Comparison of ENCODE assay signal across 16 cellular contexts in genomic region chr9:127390243-127390535, GRCh38.
"Had no signal": no experiment of that assay in that cellular context is flagged by ENCODE, and none has a peak within 500 bp of the region (broad histone marks: within the 10 kb centered on the region; RNA-seq: fewer than 3 reads in every experiment).

No MANE protein-coding gene starts in this region.

- H3K4me3 Mint-ChIP-seq: activated CD4-positive, alpha-beta memory T cell treated with anti-CD3 and anti-CD28 coated beads, Interleukin-2, amount 10 ng/mL, durations not matched to agents 7 days and 5 days; activated CD4-positive, alpha-beta T cell treated with anti-CD3 and anti-CD28 coated beads for 36 hours; activated naive CD8-positive, alpha-beta T cell treated with anti-CD3 and anti-CD28 coated beads for 36 hours; activated T-cell treated with anti-CD3 and anti-CD28 coated beads, Interleukin-2, amount 50 U/mL, for 4 hours; central memory CD8-positive, alpha-beta T cell had no signal

- H3K4me3 ChIP-seq: coronary artery, lower lobe of right lung, spleen had no signal

- FAIRE-seq: islet of Langerhans had no signal

- H3K27ac ChIP-seq: brain microvascular endothelial cell, coronary artery, lower lobe of right lung, spleen, WERI-Rb-1 had no signal

- H3K27ac Mint-ChIP-seq: activated CD4-positive, alpha-beta memory T cell treated with anti-CD3 and anti-CD28 coated beads, Interleukin-2, amount 10 ng/mL, durations not matched to agents 7 days and 5 days; activated CD4-positive, alpha-beta T cell treated with anti-CD3 and anti-CD28 coated beads for 36 hours; activated naive CD8-positive, alpha-beta T cell treated with anti-CD3 and anti-CD28 coated beads for 36 hours; stimulated activated naive CD8-positive, alpha-beta T cell treated with anti-CD3 and anti-CD28 coated beads, Interleukin-15, amount 100 ng/mL, for 72 hours had no signal

- ATAC-seq: activated CD4-positive, alpha-beta T cell treated with anti-CD3 and anti-CD28 coated beads for 36 hours; activated T-cell treated with anti-CD3 and anti-CD28 coated beads, Interleukin-2, amount 50 U/mL, for 4 hours; esophagus mucosa; lower lobe of right lung; sciatic nerve; stimulated activated naive CD8-positive, alpha-beta T cell treated with anti-CD3 and anti-CD28 coated beads, Interleukin-15, amount 100 ng/mL, for 72 hours had no signal

- H3K36me3 Mint-ChIP-seq: activated naive CD8-positive, alpha-beta T cell treated with anti-CD3 and anti-CD28 coated beads for 36 hours had no signal

- H3K36me3 ChIP-seq: brain microvascular endothelial cell, lower lobe of right lung, spleen had no signal

- H3K9me3 Mint-ChIP-seq: activated CD4-positive, alpha-beta memory T cell treated with anti-CD3 and anti-CD28 coated beads, Interleukin-2, amount 10 ng/mL, durations not matched to agents 7 days and 5 days; activated naive CD8-positive, alpha-beta T cell treated with anti-CD3 and anti-CD28 coated beads for 36 hours; activated T-cell treated with anti-CD3 and anti-CD28 coated beads, Interleukin-2, amount 50 U/mL, for 4 hours; central memory CD8-positive, alpha-beta T cell; stimulated activated naive CD8-positive, alpha-beta T cell treated with anti-CD3 and anti-CD28 coated beads, Interleukin-15, amount 100 ng/mL, for 72 hours had no signal

- H3K9me3 ChIP-seq: lower lobe of right lung, spleen had no signal

- DNase-seq: activated CD4-positive, alpha-beta memory T cell treated with anti-CD3 and anti-CD28 coated beads, Interleukin-2, amount 10 ng/mL, durations not matched to agents 7 days and 5 days; activated gamma-delta T cell treated with Interleukin-2 at 50 U/mL for 16 hours; activated naive CD8-positive, alpha-beta T cell treated with anti-CD3 and anti-CD28 coated beads for 36 hours; activated T-cell treated with anti-CD3 and anti-CD28 coated beads, Interleukin-2, amount 50 U/mL, for 4 hours; amygdala; brain microvascular endothelial cell; lower lobe of right lung; WERI-Rb-1 had no signal
